In genomic region chr2:155320236-155320635, GRCh38 we compare ENCODE assay signal across 5 cellular contexts.
"Had no signal": no experiment of that assay in that cellular context is flagged by ENCODE, and none has a peak within 500 bp of the region (broad histone marks: within the 10 kb centered on the region; RNA-seq: fewer than 3 reads in every experiment).

No MANE protein-coding gene starts in this region.

- DNase-seq: IMR-90, KBM-7, KG1 had no signal

- H3K27ac ChIP-seq: HL-60 had no signal

- FAIRE-seq: HTR-8/SVneo had no signal
